21 cellular contexts compared by ENCODE assay signal in the genomic region with DNA sequence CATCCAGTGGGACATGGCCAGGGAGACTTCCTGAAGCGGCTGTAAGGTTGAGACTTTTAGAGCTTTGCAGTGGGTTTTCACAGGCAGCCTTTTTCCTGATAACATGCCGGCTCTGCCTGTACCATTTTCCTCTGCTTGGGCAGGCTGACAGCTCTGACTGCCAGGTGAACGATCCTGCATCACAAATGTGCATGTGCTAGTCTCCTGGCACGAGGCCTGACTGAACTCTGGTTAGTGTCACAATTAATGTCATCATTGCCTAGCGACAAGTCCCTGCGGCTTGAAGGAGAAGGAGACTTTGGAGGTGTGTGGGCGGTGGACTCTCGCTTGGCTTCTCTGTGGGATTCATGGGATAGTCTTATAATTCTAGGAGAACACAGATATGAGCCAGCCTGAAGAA.
DNase-seq lines count a peak whose midpoint lies in the region; ATAC-seq and TF ChIP-seq lines count a peak whose summit lies in the region.
"Had no signal": no experiment of that assay in that cellular context is flagged by ENCODE, and none has a peak within 500 bp of the region (broad histone marks: within the 10 kb centered on the region; RNA-seq: fewer than 3 reads in every experiment).

No MANE protein-coding gene starts in this region.

- peak; percentile 57 for DNase-seq in Right ventricle myocardium superior
- DNase-seq in cardiac septum (ENCODE audit: low spot score) = no peak
- peak; percentile 59 for DNase-seq in G401 (ENCODE audit: low spot score)
- DNase-seq in cerebellum (ENCODE audit: low spot score) = peak; percentile 24
- no peak for DNase-seq in left lung
- DNase-seq: 8988T; ACHN; AML-193; BE2C; CD4-positive, alpha-beta T cell; CD8-positive, alpha-beta memory T cell; DMS 273 treated with DMSO at 0.1 percent for 48 hours; DMS79; EL; GF-D8; GM23248; H7; HCEC 1CT had no signal

- H3K27me3 ChIP-seq in left lung = no peaks in the 10 kb centered on the region
- H3K27me3 ChIP-seq: BE2C; BLaER1 treated with 17β-estradiol and CSF1 and Interleukin-3, amounts not matched to agents 10 nM and 100 nM had no signal

- intact Hi-C loops in Right ventricle myocardium superior (cut with DNase I) = no loop called here
- intact Hi-C loops in cardiac septum (cut with DNase I) = no loop called here
- intact Hi-C loops in left lung (cut with DNase I) = no loop called here

- H3K9me3 ChIP-seq in left lung = no peaks in the 10 kb centered on the region
- H3K9me3 ChIP-seq: A549; BE2C; BLaER1 treated with 17β-estradiol and CSF1 and Interleukin-3, amounts not matched to agents 10 nM and 100 nM had no signal

- H3K36me3 ChIP-seq in left lung = no peaks in the 10 kb centered on the region
- H3K36me3 ChIP-seq: BE2C; BLaER1 treated with 17β-estradiol and CSF1 and Interleukin-3, amounts not matched to agents 10 nM and 100 nM had no signal

- no peak overlapping the region for H3K4me3 ChIP-seq in left lung
- H3K4me3 ChIP-seq: A549; BLaER1 treated with 17β-estradiol and CSF1 and Interleukin-3, amounts not matched to agents 10 nM and 100 nM; GM23248 had no signal

- no peak for TF ChIP-seq CTCF in left lung (IDR thresholded peaks at IDR 0.05)

- peak; percentile 62 for ATAC-seq in Right ventricle myocardium superior (ENCODE audit: poor library complexity)
- ATAC-seq in left lung = no peak
- ATAC-seq in GM19324 (IDR thresholded peaks at IDR 0.05; ENCODE audit: low FRiP score, unreplicated experiment) = no peak
- ATAC-seq: A549 had no signal

- in situ Hi-C loops in G401 (cut with HindIII; ENCODE audit: low sequenced_read_pairs) = no loop called here

- H3K4me1 ChIP-seq in left lung = no peaks in the 10 kb centered on the region
- H3K4me1 ChIP-seq: A549; BE2C; BLaER1 treated with 17β-estradiol and CSF1 and Interleukin-3, amounts not matched to agents 10 nM and 100 nM had no signal

- no peak overlapping the region for H3K27ac ChIP-seq in left lung
- H3K27ac ChIP-seq: A549; BLaER1 treated with 17β-estradiol and CSF1 and Interleukin-3, amounts not matched to agents 10 nM and 100 nM; GM23248 had no signal

Comparison
In these comparisons a context has a peak if more than half of its experiments do, and no peak if none do; other contexts are left out.
1. DNase-seq: peak in Right ventricle myocardium superior (single experiment), G401 (single experiment) and cerebellum (single experiment); none in cardiac septum (single experiment) and left lung (0 of 2).